ENCODE assay signal across 1 cellular context in the genomic region with DNA sequence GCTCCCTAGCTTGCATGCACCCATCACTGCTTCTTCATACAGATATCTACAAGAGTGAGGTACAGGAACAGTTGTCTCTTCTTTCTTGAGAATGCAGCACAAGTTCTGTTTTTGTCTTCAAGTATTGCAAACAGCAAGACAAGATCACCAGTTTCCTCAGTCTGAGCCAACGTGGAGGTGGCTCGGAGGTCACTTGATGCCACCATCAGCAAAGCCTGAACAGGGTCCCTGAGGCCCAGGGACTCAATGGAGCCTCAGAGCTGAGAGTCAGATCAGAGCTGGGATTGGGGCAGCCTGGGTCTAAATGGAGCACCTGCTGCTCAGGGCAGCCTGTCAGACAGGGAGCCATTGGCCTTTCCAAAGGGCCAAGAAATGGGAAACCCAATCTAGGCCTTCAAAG.
TF ChIP-seq lines count a peak whose summit lies in the region.

No MANE protein-coding gene starts in this region.

TF ChIP-seq in H1, 55 proteins besides CTCF, POLR2A, EP300 and RAD21 (continued from another document):
- TF ChIP-seq CHD2 (IDR thresholded peaks at IDR 0.05; ENCODE audit: low read length) (no peak), JUN (IDR thresholded peaks at IDR 0.05; ENCODE audit: low read depth, low read length) (no peak)
- TF ChIP-seq, protein P1, sequence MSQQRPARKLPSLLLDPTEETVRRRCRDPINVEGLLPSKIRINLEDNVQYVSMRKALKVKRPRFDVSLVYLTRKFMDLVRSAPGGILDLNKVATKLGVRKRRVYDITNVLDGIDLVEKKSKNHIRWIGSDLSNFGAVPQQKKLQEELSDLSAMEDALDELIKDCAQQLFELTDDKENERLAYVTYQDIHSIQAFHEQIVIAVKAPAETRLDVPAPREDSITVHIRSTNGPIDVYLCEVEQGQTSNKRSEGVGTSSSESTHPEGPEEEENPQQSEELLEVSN (IDR thresholded peaks at IDR 0.05), result no peak
